Comparison of ENCODE assay signal across 1 cellular context in genomic region chr6:157098999-157099398, GRCh38.
TF ChIP-seq lines count a peak whose summit lies in the region.

No MANE protein-coding gene starts in this region.

TF ChIP-seq in K562, 482 proteins besides CTCF, POLR2A, EP300 and RAD21:
- peak; percentile 57 for TF ChIP-seq CBFA2T2 (conservative IDR thresholded peaks at IDR 0.05)
- peak in 1 of 2 experiments; percentile 27; a peak in 1 of 4 replicates for TF ChIP-seq TRIM24 (IDR thresholded peaks at IDR 0.05)
- no peak for TF ChIP-seq RBM14 (IDR thresholded peaks at IDR 0.05; ENCODE audit: borderline replicate concordance, insufficient read depth, low read depth, low read length)
- TF ChIP-seq HMBOX1 (IDR thresholded peaks at IDR 0.05): peak; percentile 62; the same call in 1 of the 2 replicates
- TF ChIP-seq CBFA2T3 (IDR thresholded peaks at IDR 0.05): peak; percentile 77
- no peak for TF ChIP-seq EWSR1 (IDR thresholded peaks at IDR 0.05; ENCODE audit: borderline replicate concordance, low read depth, partially characterized antibody)
- TF ChIP-seq NRF1 (conservative IDR thresholded peaks at IDR 0.05 in 1 of 2, IDR thresholded peaks at IDR 0.05 in 1 of 2): no peak
- peak; percentile 62 to 73; a peak in 3 of 4 replicates for TF ChIP-seq KDM1A (IDR thresholded peaks at IDR 0.05)
